Comparison of ENCODE assay signal across 24 cellular contexts in genomic region chr18:68557183-68557582, GRCh38.
"Had no signal": no experiment of that assay in that cellular context is flagged by ENCODE, and none has a peak within 500 bp of the region (broad histone marks: within the 10 kb centered on the region; RNA-seq: fewer than 3 reads in every experiment).

No MANE protein-coding gene starts in this region.

- FAIRE-seq: HTR-8/SVneo, K562, RCC 7860 had no signal

- H3K27me3 ChIP-seq: SJSA1 had no signal

- DNase-seq: Kasumi-1, MV-4-11, NCI-H1048, NCI-H1105, NCI-H1417, NCI-H1436 treated with DMSO at 0.1 percent for 48 hours, NCI-H1694, NCI-H187 treated with DMSO at 0.1 percent for 48 hours, NCI-H2029 treated with DMSO at 0.1 percent for 48 hours, NCI-H2171 treated with DMSO at 0.1 percent for 48 hours, NCI-H2227 treated with DMSO at 0.1 percent for 48 hours, NCI-H526 treated with DMSO at 0.1 percent for 48 hours, NCI-H748 treated with DMSO at 0.1 percent for 48 hours, Right ventricle myocardium superior, RPMI8226, SIG-M5, SW 1271 had no signal

- H3K9me3 ChIP-seq: SJSA1 had no signal

- H3K27ac ChIP-seq: HL-60, KMS-11, SJSA1, SK-N-MC had no signal

- H3K36me3 ChIP-seq: SJSA1 had no signal

- ATAC-seq: K562 had no signal

- H3K4me3 ChIP-seq: K562, SJSA1, SK-N-MC had no signal

- H3K4me2 ChIP-seq: KMS-11 had no signal

- H3K4me1 ChIP-seq: SJSA1 had no signal

- H3K9ac ChIP-seq: KMS-11 had no signal
